29 cellular contexts compared by ENCODE assay signal in genomic region chr5:113804264-113804663, GRCh38.
A peak's percentile ranks its signal among the peaks of the same experiment; 100 is the strongest.
DNase-seq lines count a peak whose midpoint lies in the region; ATAC-seq and TF ChIP-seq lines count a peak whose summit lies in the region.
"Had no signal": no experiment of that assay in that cellular context is flagged by ENCODE, and none has a peak within 500 bp of the region (broad histone marks: within the 10 kb centered on the region; RNA-seq: fewer than 3 reads in every experiment).

No MANE protein-coding gene starts in this region.

- H3K4me2 ChIP-seq in mammary epithelial cell (ENCODE audit: insufficient read depth, low read depth, low read length): no peak overlapping the region
- H3K4me2 ChIP-seq: neural progenitor cell, PC-9 had no signal

- TF ChIP-seq EP300 in esophagus muscularis mucosa (IDR thresholded peaks at IDR 0.05): no peak

- peaks cover 7% of the 10 kb centered on the region for H3K4me1 ChIP-seq in mammary epithelial cell (ENCODE audit: insufficient read depth, low read length)
- H3K4me1 ChIP-seq in esophagus muscularis mucosa: peaks cover 15 to 36% (median 33%) of the 10 kb centered on the region in 4 donors

- H4K20me1 ChIP-seq in mammary epithelial cell (ENCODE audit: insufficient read depth, low read length): no peaks in the 10 kb centered on the region

- H3K27ac ChIP-seq in mammary epithelial cell (ENCODE audit: insufficient read depth, low read depth, low read length): no peak overlapping the region
- no peak overlapping the region for H3K27ac ChIP-seq in esophagus muscularis mucosa (replicated peaks in 1 of 4)
- H3K27ac ChIP-seq: brain microvascular endothelial cell, C4-2B, dorsolateral prefrontal cortex, left ventricle myocardium inferior, neural progenitor cell, PC-9, skin epidermis had no signal

- TF ChIP-seq CTCF in mammary epithelial cell (conservative IDR thresholded peaks at IDR 0.05 in 1 of 2, IDR thresholded peaks at IDR 0.05 in 1 of 2; ENCODE audit: extremely low read depth in 1 of 2, insufficient read depth in 1 of 2, low read depth in 1 of 2, low read length in 2 of 2): no peak
- TF ChIP-seq CTCF in esophagus muscularis mucosa (IDR thresholded peaks at IDR 0.05): no peak

- H3K9ac ChIP-seq in mammary epithelial cell (ENCODE audit: insufficient read depth, low read length): no peak overlapping the region
- H3K9ac ChIP-seq: neural progenitor cell had no signal

- H3K9me3 ChIP-seq in mammary epithelial cell (replicated peaks; ENCODE audit: insufficient read depth, low read length): no peaks in the 10 kb centered on the region
- H3K9me3 ChIP-seq in esophagus muscularis mucosa: no peaks in the 10 kb centered on the region
- H3K9me3 ChIP-seq: left ventricle myocardium inferior, MG63 had no signal

- intact Hi-C loops in mammary epithelial cell (cut with micrococcal nuclease) (loop anchor here (1.0 to 10.0 kb wide), 2 partner anchors 125 to 651 kb away; no protein-coding TSS in a partner anchor), esophagus muscularis mucosa (cut with DNase I) (loop anchor here (10.0 kb wide), 1 partner anchor 251 kb away; no protein-coding TSS in a partner anchor)

- H3K4me3 ChIP-seq in mammary epithelial cell (replicated peaks in 1 of 3; ENCODE audit: insufficient read depth in 1 of 3, low read depth in 2 of 3, low read length in 3 of 3) (no peak overlapping the region), esophagus muscularis mucosa (no peak overlapping the region)
- H3K4me3 ChIP-seq: dorsolateral prefrontal cortex, K562, left ventricle myocardium inferior, MG63, neural progenitor cell, PC-9, skin epidermis had no signal

- peak; percentile 27 for DNase-seq in ELR (ENCODE audit: low read depth)
- peak; percentile 25 for DNase-seq in HS-5 (ENCODE audit: low read depth)
- DNase-seq in mammary epithelial cell: peak; percentile 36
- peak; percentile 65 for DNase-seq in kidney tubule cell (ENCODE audit: low spot score)
- DNase-seq in esophagus muscularis mucosa (ENCODE audit: extremely low spot score): no peak
- no peak for DNase-seq in DMS153 (lab: John Stamatoyannopoulos, UW)
- DNase-seq: activated CD4-positive, alpha-beta T cell treated with anti-CD3 and anti-CD28 coated beads for 4 hours; activated CD8-positive, alpha-beta T cell treated with anti-CD3 and anti-CD28 coated beads, Interleukin-2, amount 10 ng/mL, durations not matched to agents 7 days and 5 days; amygdala; brain microvascular endothelial cell; COR-L47; hypothalamus; left ventricle myocardium inferior; MG63; NCI-H1105; NCI-H187 treated with DMSO at 0.1 percent for 48 hours; NCI-H524 treated with DMSO at 0.1 percent for 48 hours; PC-9; SHP77; stimulated activated naive B cell treated with anti-CD40 and anti-IgM and Interleukin-4, amounts not matched to agents 10 μg/mL and 1 μg/mL and 100 μg/mL, for 72 hours; substantia nigra; trophoblast cell had no signal

- H2AFZ ChIP-seq in mammary epithelial cell (ENCODE audit: low read depth, low read length): no peak overlapping the region
- H2AFZ ChIP-seq: PC-9 had no signal

- dilution Hi-C loops in mammary epithelial cell (cut with HindIII; ENCODE audit: low sequenced_read_pairs): no loop called here

- in situ Hi-C loops in mammary epithelial cell (cut with MboI; ENCODE audit: low sequenced_read_pairs in 2 of 2): no loop called here

- H3K36me3 ChIP-seq in mammary epithelial cell (ENCODE audit: insufficient read depth, low read length): no peaks in the 10 kb centered on the region
- no peaks in the 10 kb centered on the region for H3K36me3 ChIP-seq in esophagus muscularis mucosa
- H3K36me3 ChIP-seq: brain microvascular endothelial cell, left ventricle myocardium inferior, MG63, neural progenitor cell had no signal

- H3K79me2 ChIP-seq in mammary epithelial cell (ENCODE audit: insufficient read depth, low read length): no peaks in the 10 kb centered on the region

- 83% methylated on average over 4 of the region's 4 CpGs for WGBS in mammary epithelial cell (ENCODE audit: low coverage, missing lambda C conversion rate)
- 72% methylated on average over 4 of the region's 4 CpGs for WGBS in esophagus muscularis mucosa

- ATAC-seq in GM19328 (IDR thresholded peaks at IDR 0.05; ENCODE audit: unreplicated experiment): no peak
- ATAC-seq: activated CD8-positive, alpha-beta T cell treated with anti-CD3 and anti-CD28 coated beads, Interleukin-2, amount 10 ng/mL, durations not matched to agents 7 days and 5 days; activated T-helper 17 cell treated with anti-CD3 and anti-CD28 coated beads, Interleukin-2, amount 50 U/mL, for 72 hours; K562; stimulated activated naive B cell treated with anti-CD40 and anti-IgM and Interleukin-4, amounts not matched to agents 10 μg/mL and 1 μg/mL and 100 μg/mL, for 72 hours had no signal

- BruUV-seq in mammary epithelial cell (replicated peaks; lab: Mats Ljungman, UMichigan): no TSS peak

- no peaks in the 10 kb centered on the region for H3K27me3 ChIP-seq in mammary epithelial cell (ENCODE audit: insufficient read depth, low read length)
- H3K27me3 ChIP-seq in esophagus muscularis mucosa: no peaks in the 10 kb centered on the region
- H3K27me3 ChIP-seq: brain microvascular endothelial cell, MG63, neural progenitor cell had no signal

- no peak for TF ChIP-seq POLR2A in esophagus muscularis mucosa (IDR thresholded peaks at IDR 0.05; ENCODE audit: low read depth)

- CTCF ChIA-PET in mammary epithelial cell (lab: Charles Lee; ENCODE audit: low non-redundant PET): no interaction called here

Comparison
In these comparisons a context has a peak if more than half of its experiments do, and no peak if none do; other contexts are left out.
1. DNase-seq: peak in ELR (single experiment), HS-5 (single experiment), mammary epithelial cell (single experiment) and kidney tubule cell (single experiment); none in esophagus muscularis mucosa (single experiment) and DMS153 (single experiment).